ENCODE assay signal across 9 cellular contexts in genomic region chr9:35790385-35791291, GRCh38. TPM values are rescaled to one million over a fixed set of nuclear protein-coding genes. Genes with fewer than 3 reads are reported as not detected.
DNase-seq lines count a peak whose midpoint lies in the region; ATAC-seq and TF ChIP-seq lines count a peak whose summit lies in the region.
"Had no signal": no experiment of that assay in that cellular context is flagged by ENCODE, and none has a peak within 500 bp of the region (broad histone marks: within the 10 kb centered on the region; RNA-seq: fewer than 3 reads in every experiment).

No MANE protein-coding gene starts in this region.

- no peak for TF ChIP-seq EP300 in neural cell (conservative IDR thresholded peaks at IDR 0.05; ENCODE audit: poor library complexity, severe bottlenecking)

- H3K4me1 Mint-ChIP-seq in activated T-helper 2 cell treated with anti-CD3 and anti-CD28 coated beads, Interferon-gamma antibody, Interleukin-2, Interleukin-4, amounts not matched to agents 10 μg/mL and 5 μg/mL and 100 μg/mL, durations not matched to agents 14 hours and 24 hours and 36 hours (ENCODE audit: low read depth), result peaks cover 11% of the 10 kb centered on the region

- H3K27me3 ChIP-seq in Panc1 (ENCODE audit: control insufficient read depth, insufficient read depth, low read length), result no peaks in the 10 kb centered on the region
- no peaks in the 10 kb centered on the region for H3K27me3 ChIP-seq in neural cell (ENCODE audit: insufficient read depth, low read depth, low read length)

- H3K9me2 ChIP-seq in neural cell (ENCODE audit: insufficient read depth, low read length), result no peaks in the 10 kb centered on the region

- H3K27ac ChIP-seq in Panc1 (ENCODE audit: low read length), result no peak overlapping the region
- H3K27ac ChIP-seq in neural cell (ENCODE audit: low read length), result no peak overlapping the region
- H3K27ac ChIP-seq in substantia nigra (ENCODE audit: low read depth, low read length, poor library complexity, severe bottlenecking), result peak overlapping the region; percentile 47

- in situ Hi-C loops in Panc1 (cut with HindIII; ENCODE audit: low pct_unique_long_range_greater_than_20kb, low sequenced_read_pairs), result no loop called here

- BruUV-seq in Panc1 (replicated peaks; lab: Mats Ljungman, UMichigan), result no TSS peak

- no peak overlapping the region for H3K4me3 ChIP-seq in Jurkat, Clone E6-1 (ENCODE audit: low read length)
- H3K4me3 ChIP-seq in Panc1 (ENCODE audit: low read depth in 2 of 2, low read length in 2 of 2) (no peak overlapping the region), neural cell (ENCODE audit: low read length) (no peak overlapping the region)

- peak; percentile 96 for ATAC-seq in Panc1
- no peak for ATAC-seq in GM21717 (IDR thresholded peaks at IDR 0.05; ENCODE audit: unreplicated experiment)

- H3K36me3 ChIP-seq in Panc1 (ENCODE audit: control insufficient read depth, insufficient read depth, low read length), result no peaks in the 10 kb centered on the region
- no peaks in the 10 kb centered on the region for H3K36me3 ChIP-seq in neural cell (ENCODE audit: insufficient read depth, low read length)

- H3K27ac Mint-ChIP-seq in activated T-helper 2 cell treated with anti-CD3 and anti-CD28 coated beads, Interferon-gamma antibody, Interleukin-2, Interleukin-4, amounts not matched to agents 10 μg/mL and 5 μg/mL and 100 μg/mL, durations not matched to agents 14 hours and 24 hours and 36 hours, result no peak overlapping the region

- DNase-seq in Daoy (ENCODE audit: low read depth), result peak; percentile 83
- DNase-seq in Jurkat, Clone E6-1 (ENCODE audit: low read depth, low spot score), result peak; percentile 46
- DNase-seq in Panc1 (ENCODE audit: low read depth, low spot score), result no peak
- peak; percentile 43 for DNase-seq in activated T-helper 2 cell treated with anti-CD3 and anti-CD28 coated beads, Interferon-gamma antibody, Interleukin-2, Interleukin-4, amounts not matched to agents 10 μg/mL and 5 μg/mL and 100 μg/mL, durations not matched to agents 14 hours and 24 hours and 36 hours (ENCODE audit: low spot score)
- peak; percentile 86 for DNase-seq in fibroblast of the conjunctiva (ENCODE audit: low read depth)
- peak in 37 of 49 donors; percentile 12 to 75 (median 43) for DNase-seq in substantia nigra (lab: John Stamatoyannopoulos, UW)

- no peak overlapping the region for H3K4me2 ChIP-seq in neural cell (ENCODE audit: low read length)

- H3K9ac ChIP-seq in neural cell (ENCODE audit: low read length), result peak overlapping the region; percentile 37

- H4K20me1 ChIP-seq in neural cell (ENCODE audit: insufficient read depth), result no peaks in the 10 kb centered on the region

- intact Hi-C loops in Panc1 (cut with micrococcal nuclease; ENCODE audit: unreplicated experiment), result loop anchor here (1.0 kb wide), 1 partner anchor 92 kb away; no protein-coding TSS in a partner anchor
- intact Hi-C loops in activated T-helper 2 cell treated with anti-CD3 and anti-CD28 coated beads, Interferon-gamma antibody, Interleukin-2, Interleukin-4, amounts not matched to agents 10 μg/mL and 5 μg/mL and 100 μg/mL, durations not matched to agents 14 hours and 24 hours and 36 hours (cut with micrococcal nuclease), result loop anchor here (1.0 kb wide), 2 partner anchors 36 to 92 kb away; no protein-coding TSS in a partner anchor

- H3K4me3 Mint-ChIP-seq in activated T-helper 2 cell treated with anti-CD3 and anti-CD28 coated beads, Interferon-gamma antibody, Interleukin-2, Interleukin-4, amounts not matched to agents 10 μg/mL and 5 μg/mL and 100 μg/mL, durations not matched to agents 14 hours and 24 hours and 36 hours (ENCODE audit: low read depth), result no peak overlapping the region

- POLR2A ChIA-PET in Panc1 (lab: Charles Lee), result interaction anchor here (0.6 kb wide), 1 partner anchor 468 kb away, joined by 3 read pairs; the partner anchor contains the start of gene GNE

- H3K4me1 ChIP-seq in Panc1 (ENCODE audit: control insufficient read depth, insufficient read depth, low read length), result 0 out of 2 replicates have a peak, but pooled peaks cover 3% of the 10 kb centered on the region

- no peaks in the 10 kb centered on the region for H3K79me2 ChIP-seq in neural cell (replicated peaks; ENCODE audit: insufficient read depth, low read length)

- TF ChIP-seq RAD21 in neural cell (conservative IDR thresholded peaks at IDR 0.05), result peak; percentile 98

- no peaks in the 10 kb centered on the region for H3K9me3 Mint-ChIP-seq in activated T-helper 2 cell treated with anti-CD3 and anti-CD28 coated beads, Interferon-gamma antibody, Interleukin-2, Interleukin-4, amounts not matched to agents 10 μg/mL and 5 μg/mL and 100 μg/mL, durations not matched to agents 14 hours and 24 hours and 36 hours

- no peaks in the 10 kb centered on the region for H3F3A ChIP-seq in neural cell (ENCODE audit: insufficient read depth, low read length, poor library complexity, severe bottlenecking)

- peaks cover 26% of the 10 kb centered on the region for H3K36me3 Mint-ChIP-seq in activated T-helper 2 cell treated with anti-CD3 and anti-CD28 coated beads, Interferon-gamma antibody, Interleukin-2, Interleukin-4, amounts not matched to agents 10 μg/mL and 5 μg/mL and 100 μg/mL, durations not matched to agents 14 hours and 24 hours and 36 hours (ENCODE audit: low read depth)

- TF ChIP-seq CTCF in Panc1 (IDR thresholded peaks at IDR 0.05), result peak; percentile 94
- peak; percentile 99 for TF ChIP-seq CTCF in neural cell (IDR thresholded peaks at IDR 0.05; ENCODE audit: poor library complexity, severe bottlenecking)

- peak overlapping the region; percentile 22 for H2AFZ ChIP-seq in neural cell (ENCODE audit: low read depth, low read length)

- H3K9me3 ChIP-seq in Panc1 (ENCODE audit: control insufficient read depth, insufficient read depth, low read depth, low read length) (no peaks in the 10 kb centered on the region), neural cell (ENCODE audit: low read length) (no peaks in the 10 kb centered on the region)

- CTCF ChIA-PET in Panc1 (lab: Charles Lee), result interaction anchor here (0.5 to 1.4 kb wide), 20 partner anchors 12 to 438 kb away, joined by 3 to 18 read pairs (median 5); partner anchors contain the start of gene SPAG8

- no peaks in the 10 kb centered on the region for H3K27me3 Mint-ChIP-seq in activated T-helper 2 cell treated with anti-CD3 and anti-CD28 coated beads, Interferon-gamma antibody, Interleukin-2, Interleukin-4, amounts not matched to agents 10 μg/mL and 5 μg/mL and 100 μg/mL, durations not matched to agents 14 hours and 24 hours and 36 hours (ENCODE audit: low read depth)

TF ChIP-seq in neural cell, 6 proteins besides CTCF, POLR2A, EP300 and RAD21 (continues in another document):
- TF ChIP-seq EZH2 (IDR thresholded peaks at IDR 0.05; ENCODE audit: borderline replicate concordance, insufficient read depth, low read length, poor library complexity, severe bottlenecking) (no peak), MXI1 (conservative IDR thresholded peaks at IDR 0.05; ENCODE audit: poor library complexity, severe bottlenecking) (peak; percentile 29)

RNA-seq across cellular contexts. Expression of gene NPR2, which starts 0.8 kb away (rescaled TPM):
- total RNA-seq in Daoy (2014; rRNA removed; shearing (Covaris generic)), result 2.1 and 3.4 TPM in 2 replicates
- 5.7 TPM for polyA plus RNA-seq in Jurkat, Clone E6-1 (2012; ENCODE audit: insufficient read depth, insufficient read length)
- 12.2 TPM for total RNA-seq in Panc1 (2021; ENCODE audit: unreplicated experiment)
- 11.9 TPM for polyA plus RNA-seq in Panc1 (2012; ENCODE audit: insufficient read length)
- total RNA-seq in activated T-helper 2 cell treated with anti-CD3 and anti-CD28 coated beads, Interferon-gamma antibody, Interleukin-2, Interleukin-4, amounts not matched to agents 10 μg/mL and 5 μg/mL and 100 μg/mL, durations not matched to agents 14 hours and 24 hours and 36 hours, result 10.4 and 12.0 TPM in 2 replicates
- 3.1 and 9.6 TPM in 2 replicates for polyA plus RNA-seq in neural cell
- polyA minus RNA-seq in neural cell, result 0.58 and 0.73 TPM in 2 replicates

RNA-seq across cellular contexts. Expression of gene SPAG8, which starts 21.4 kb away (rescaled TPM):
- 0.57 and 0.65 TPM in 2 replicates for total RNA-seq in Daoy (2014; rRNA removed; shearing (Covaris generic))
- 3.5 TPM for polyA plus RNA-seq in Jurkat, Clone E6-1 (2012; ENCODE audit: insufficient read depth, insufficient read length)
- total RNA-seq in Panc1 (2021; ENCODE audit: unreplicated experiment), result 0.90 TPM
- 0.62 TPM for polyA plus RNA-seq in Panc1 (2012; ENCODE audit: insufficient read length)
- total RNA-seq in activated T-helper 2 cell treated with anti-CD3 and anti-CD28 coated beads, Interferon-gamma antibody, Interleukin-2, Interleukin-4, amounts not matched to agents 10 μg/mL and 5 μg/mL and 100 μg/mL, durations not matched to agents 14 hours and 24 hours and 36 hours, result 0.82 and 1.5 TPM in 2 replicates
- polyA plus RNA-seq in neural cell, result 2.9 and 4.2 TPM in 2 replicates
- 2.3 and 4.4 TPM in 2 replicates for polyA minus RNA-seq in neural cell

RNA-seq across cellular contexts. Expression of gene HINT2, which starts 24.2 kb away (rescaled TPM):
- 72.7 and 94.8 TPM in 2 replicates for total RNA-seq in Daoy (2014; rRNA removed; shearing (Covaris generic))
- polyA plus RNA-seq in Jurkat, Clone E6-1 (2012; ENCODE audit: insufficient read depth, insufficient read length), result 117 TPM
- total RNA-seq in Panc1 (2021; ENCODE audit: unreplicated experiment), result 75.6 TPM
- 103 TPM for polyA plus RNA-seq in Panc1 (2012; ENCODE audit: insufficient read length)
- total RNA-seq in activated T-helper 2 cell treated with anti-CD3 and anti-CD28 coated beads, Interferon-gamma antibody, Interleukin-2, Interleukin-4, amounts not matched to agents 10 μg/mL and 5 μg/mL and 100 μg/mL, durations not matched to agents 14 hours and 24 hours and 36 hours, result 49.4 and 49.7 TPM in 2 replicates
- polyA plus RNA-seq in neural cell, result 31.0 and 31.6 TPM in 2 replicates
- polyA minus RNA-seq in neural cell, result 7.3 and 13.1 TPM in 2 replicates

RNA-seq across cellular contexts. Expression of gene MSMP, which starts 36.6 kb away (rescaled TPM):
- 0.21 and 0.51 TPM in 2 replicates for total RNA-seq in Daoy (2014; rRNA removed; shearing (Covaris generic))
- polyA plus RNA-seq in Jurkat, Clone E6-1 (2012; ENCODE audit: insufficient read depth, insufficient read length), result not detected
- total RNA-seq in Panc1 (2021; ENCODE audit: unreplicated experiment), result 1.4 TPM
- 3.6 TPM for polyA plus RNA-seq in Panc1 (2012; ENCODE audit: insufficient read length)
- total RNA-seq in activated T-helper 2 cell treated with anti-CD3 and anti-CD28 coated beads, Interferon-gamma antibody, Interleukin-2, Interleukin-4, amounts not matched to agents 10 μg/mL and 5 μg/mL and 100 μg/mL, durations not matched to agents 14 hours and 24 hours and 36 hours, result 0.37 and 0.41 TPM in 2 replicates
- not detected in 2 replicates for polyA plus RNA-seq in neural cell
- not detected in 2 replicates for polyA minus RNA-seq in neural cell
- total RNA-seq: mononuclear cell had no signal

RNA-seq across cellular contexts. Expression of gene FAM221B, which starts 37.9 kb away (rescaled TPM):
- total RNA-seq in Daoy (2014; rRNA removed; shearing (Covaris generic)), result not detected in 2 replicates
- not detected for polyA plus RNA-seq in Jurkat, Clone E6-1 (2012; ENCODE audit: insufficient read depth, insufficient read length)
- total RNA-seq in Panc1 (2021; ENCODE audit: unreplicated experiment), result not detected
- not detected for polyA plus RNA-seq in Panc1 (2012; ENCODE audit: insufficient read length)
- not detected in 2 replicates for total RNA-seq in activated T-helper 2 cell treated with anti-CD3 and anti-CD28 coated beads, Interferon-gamma antibody, Interleukin-2, Interleukin-4, amounts not matched to agents 10 μg/mL and 5 μg/mL and 100 μg/mL, durations not matched to agents 14 hours and 24 hours and 36 hours
- 0.09 TPM in 1 of 2 replicates, not detected in the other for polyA plus RNA-seq in neural cell
- not detected in 2 replicates for polyA minus RNA-seq in neural cell
- total RNA-seq: mononuclear cell had no signal
